Comparison of ENCODE assay signal across 24 cellular contexts in the genomic region with DNA sequence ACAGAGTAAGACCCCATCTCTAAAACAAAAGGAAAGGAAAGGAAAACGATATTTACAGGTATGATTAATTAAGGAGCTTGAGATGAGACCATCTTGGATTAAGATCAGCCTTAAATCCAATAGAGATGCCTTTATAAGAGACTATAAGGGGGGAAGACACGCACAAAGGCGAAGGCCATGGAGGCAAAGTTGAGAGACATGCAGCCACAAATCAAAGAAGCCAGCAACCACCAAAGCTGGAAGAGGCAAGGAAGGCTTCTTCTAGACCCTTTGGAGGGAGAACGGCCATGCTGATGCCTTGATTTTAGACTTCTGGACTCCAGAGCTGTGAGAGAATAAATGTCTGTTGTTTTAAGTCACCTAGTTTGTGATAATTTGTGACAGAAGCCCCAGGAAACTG.
"Had no signal": no experiment of that assay in that cellular context is flagged by ENCODE, and none has a peak within 500 bp of the region (broad histone marks: within the 10 kb centered on the region; RNA-seq: fewer than 3 reads in every experiment).

No MANE protein-coding gene starts in this region.

- H3K9me3 Mint-ChIP-seq: mesothelial cell of epicardium, naive B cell had no signal

- H3K27me3 Mint-ChIP-seq: naive B cell had no signal

- ATAC-seq: gastrocnemius medialis; heart right ventricle; left ventricle myocardium superior; mucosa of descending colon; naive thymus-derived CD8-positive, alpha-beta T cell had no signal

- H3K36me3 Mint-ChIP-seq: mesothelial cell of epicardium; naive thymus-derived CD8-positive, alpha-beta T cell had no signal

- H3K27ac Mint-ChIP-seq: mesothelial cell of epicardium had no signal

- H3K4me3 Mint-ChIP-seq: mesothelial cell of epicardium, naive B cell had no signal

- DNase-seq: colonic mucosa; cortex of kidney; dermis blood vessel endothelial cell; dorsolateral prefrontal cortex; effector CD4-positive, alpha-beta T cell; effector memory CD4-positive, alpha-beta T cell; erythroblast; esophagus squamous epithelium; foreskin fibroblast; foreskin melanocyte; gastrocnemius medialis; glutamatergic neuron; head of caudate nucleus; heart right ventricle; hippocampal formation; left cardiac atrium; left lung; left ventricle myocardium superior; lower lobe of right lung; mesenchymal stem cell; mucosa of descending colon; naive B cell; naive thymus-derived CD8-positive, alpha-beta T cell had no signal
